25 cellular contexts compared by ENCODE assay signal in genomic region chr4:101711590-101712255, GRCh38.
DNase-seq lines count a peak whose midpoint lies in the region; ATAC-seq, FAIRE-seq and TF ChIP-seq lines count a peak whose summit lies in the region.
"Had no signal": no experiment of that assay in that cellular context is flagged by ENCODE, and none has a peak within 500 bp of the region (broad histone marks: within the 10 kb centered on the region; RNA-seq: fewer than 3 reads in every experiment).

No MANE protein-coding gene starts in this region.

- no peak overlapping the region for H3K27ac ChIP-seq in tibial nerve
- H3K27ac ChIP-seq: cardiac muscle cell, epithelial cell of prostate, foreskin keratinocyte, lower lobe of right lung, neutrophil, spleen had no signal

- TF ChIP-seq EP300 in tibial nerve (IDR thresholded peaks at IDR 0.05) = no peak

- no peak overlapping the region for H3K4me3 ChIP-seq in tibial nerve
- H3K4me3 ChIP-seq: cardiac muscle cell, lower lobe of right lung, spleen had no signal

- no peak for TF ChIP-seq POLR2A in tibial nerve (IDR thresholded peaks at IDR 0.05)

- H3K36me3 ChIP-seq in tibial nerve = no peaks in the 10 kb centered on the region
- H3K36me3 ChIP-seq: cardiac muscle cell, lower lobe of right lung, neutrophil, spleen had no signal

- DNase-seq in COLO668 (lab: John Stamatoyannopoulos, UW; ENCODE audit: unreplicated experiment) = peak; percentile 43
- peak; percentile 27 for DNase-seq in HCEC 1CT
- peak; percentile 99 for DNase-seq in NCI-H446 treated with DMSO at 0.1 percent for 48 hours (lab: John Stamatoyannopoulos, UW)
- DNase-seq in cerebellum (ENCODE audit: low spot score) = peak; percentile 49
- DNase-seq in NCI-H1436 (lab: John Stamatoyannopoulos, UW) = no peak
- no peak for DNase-seq in tibial nerve (ENCODE audit: low spot score in 2 of 2)
- DNase-seq in D721Med (ENCODE audit: insufficient read length, low spot score) = no peak
- DNase-seq: activated CD4-positive, alpha-beta memory T cell treated with anti-CD3 and anti-CD28 coated beads, Interleukin-2, amount 10 ng/mL, durations not matched to agents 7 days and 5 days; activated naive CD4-positive, alpha-beta T cell; activated T-cell treated with anti-CD3 and anti-CD28 coated beads, Interleukin-2, amount 50 U/mL, for 1 hour; amniotic stem cell; foreskin keratinocyte; IMR-90; kidney; lower lobe of right lung; NCI-H2029 treated with DMSO at 0.1 percent for 48 hours; spleen; stimulated activated CD4-positive, alpha-beta T cell treated with anti-CD3 and anti-CD28 coated beads, Interleukin-4, amount 100 ng/mL, for 24 hours; stimulated activated naive CD8-positive, alpha-beta T cell treated with anti-CD3 and anti-CD28 coated beads, Interleukin-15, amount 100 ng/mL, for 72 hours; trophoblast cell had no signal

- no peaks in the 10 kb centered on the region for H3K4me1 ChIP-seq in tibial nerve
- H3K4me1 ChIP-seq: foreskin keratinocyte, lower lobe of right lung, spleen had no signal

- TF ChIP-seq CTCF in tibial nerve (IDR thresholded peaks at IDR 0.05) (no peak), D721Med (IDR thresholded peaks at IDR 0.05; ENCODE audit: insufficient read depth, missing control alignments) (no peak)

- WGBS in tibial nerve, 2 donors = 79 to 86% methylated on average over 2 of the region's 2 CpGs

- ATAC-seq in HG02623 (IDR thresholded peaks at IDR 0.05; ENCODE audit: unreplicated experiment) = no peak
- ATAC-seq: foreskin keratinocyte; lower lobe of right lung; Panc1; stimulated activated naive CD8-positive, alpha-beta T cell treated with anti-CD3 and anti-CD28 coated beads, Interleukin-15, amount 100 ng/mL, for 72 hours had no signal

- no peak for FAIRE-seq in D721Med (lab: Jason Lieb, UNC)
- FAIRE-seq: kidney had no signal

- H3K9me3 ChIP-seq in tibial nerve = peaks cover 0 to 18% (median 2%) of the 10 kb centered on the region in 4 donors
- H3K9me3 ChIP-seq: lower lobe of right lung, neutrophil had no signal

- no peaks in the 10 kb centered on the region for H3K27me3 ChIP-seq in tibial nerve
- H3K27me3 ChIP-seq: cardiac muscle cell, foreskin keratinocyte, neutrophil, spleen had no signal

Comparison
In these comparisons a context has a peak if more than half of its experiments do, and no peak if none do; other contexts are left out.
1. DNase-seq: peak in COLO668 (single experiment), HCEC 1CT (single experiment), NCI-H446 treated with DMSO at 0.1 percent for 48 hours (single experiment) and cerebellum (single experiment); none in NCI-H1436 (single experiment), tibial nerve (0 of 2) and D721Med (single experiment).